ENCODE assay signal across 9 cellular contexts in genomic region chr18:27017901-27018500, GRCh38.
DNase-seq lines count a peak whose midpoint lies in the region; ATAC-seq, FAIRE-seq and TF ChIP-seq lines count a peak whose summit lies in the region.
"Had no signal": no experiment of that assay in that cellular context is flagged by ENCODE, and none has a peak within 500 bp of the region (broad histone marks: within the 10 kb centered on the region; RNA-seq: fewer than 3 reads in every experiment).

No MANE protein-coding gene starts in this region.

- POLR2A ChIA-PET in GM10248 (lab: Yijun Ruan, JAX), result no interaction called here

- peak; percentile 71 for ATAC-seq in HG03354 (IDR thresholded peaks at IDR 0.05; ENCODE audit: poor library complexity, severe bottlenecking, unreplicated experiment)
- no peak for ATAC-seq in HG03439 (IDR thresholded peaks at IDR 0.05; ENCODE audit: unreplicated experiment)
- no peak for ATAC-seq in GM19395 (IDR thresholded peaks at IDR 0.05; ENCODE audit: unreplicated experiment)

- CTCF ChIA-PET in GM10248 (lab: Yijun Ruan, JAX), result interaction anchor here (0.8 to 1.8 kb wide), 6 partner anchors 9 to 587 kb away, joined by 3 to 5 read pairs (median 4); no protein-coding TSS in a partner anchor

- peak; percentile 47 for FAIRE-seq in TTC549 (lab: Jason Lieb, UNC)

- TF ChIP-seq CTCF in GM10248 (IDR thresholded peaks at IDR 0.05; ENCODE audit: control extremely low read depth, extremely low read depth, low read depth, missing control alignments), result peak; percentile 39

- DNase-seq in GM10248 (ENCODE audit: extremely low spot score), result peak; percentile 23
- peak; percentile 45 for DNase-seq in kidney tubule cell (ENCODE audit: low spot score)
- DNase-seq in activated gamma-delta T cell (lab: John Stamatoyannopoulos, UW), result no peak
- DNase-seq in activated naive CD4-positive, alpha-beta T cell (lab: John Stamatoyannopoulos, UW), result no peak
- DNase-seq: stimulated activated naive B cell treated with anti-CD40 and anti-IgM and Interleukin-4, amounts not matched to agents 10 μg/mL and 1 μg/mL and 100 μg/mL, for 72 hours had no signal

Comparison
In these comparisons a context has a peak if more than half of its experiments do, and no peak if none do; other contexts are left out.
1. DNase-seq: peak in GM10248 (single experiment) and kidney tubule cell (single experiment); none in activated gamma-delta T cell (single experiment) and activated naive CD4-positive, alpha-beta T cell (0 of 4).